8 cellular contexts compared by ENCODE assay signal in genomic region chr16:57299719-57300386, GRCh38. TPM values are rescaled to one million over a fixed set of nuclear protein-coding genes. Genes with fewer than 3 reads are reported as not detected.
A peak's percentile ranks its signal among the peaks of the same experiment; 100 is the strongest.
DNase-seq lines count a peak whose midpoint lies in the region; ATAC-seq and TF ChIP-seq lines count a peak whose summit lies in the region.

No MANE protein-coding gene starts in this region.

- H3K4me1 ChIP-seq in OCI-LY7 (ENCODE audit: insufficient read depth, low read length, poor library complexity, severe bottlenecking) (peaks cover 22% of the 10 kb centered on the region), mucosa of rectum (ENCODE audit: control insufficient read depth in 2 of 2, insufficient read depth in 2 of 2, low read length in 2 of 2) (peaks cover 23 to 33% of the 10 kb centered on the region in 2 donors)

- no peaks in the 10 kb centered on the region for H4K20me1 ChIP-seq in OCI-LY7 (ENCODE audit: insufficient read depth, low read length)

- CTCF ChIA-PET in OCI-LY7 (lab: Charles Lee; ENCODE audit: unreplicated experiment): interaction anchor here (1.0 to 2.6 kb wide), 3 partner anchors 55 to 117 kb away, joined by 3 to 18 read pairs (median 5); partner anchors contain the start of gene ARL2BP

- no peaks in the 10 kb centered on the region for H3K36me3 ChIP-seq in OCI-LY7 (ENCODE audit: insufficient read depth, low read length)
- H3K36me3 ChIP-seq in mucosa of rectum (ENCODE audit: control insufficient read depth in 2 of 2, insufficient read depth in 2 of 2, low read length in 2 of 2): no peaks in the 10 kb centered on the region

- peak overlapping the region; percentile 91 for H2AFZ ChIP-seq in OCI-LY7 (ENCODE audit: low read length)

- H3K27ac ChIP-seq in OCI-LY7 (ENCODE audit: low read depth, low read length, poor library complexity, severe bottlenecking): peak overlapping the region; percentile 84
- H3K27ac ChIP-seq in mucosa of rectum (ENCODE audit: low read depth in 2 of 2, low read length in 2 of 2): peak overlapping the region; percentile 86

- peak; percentile 25; the same call in 1 of the 2 replicates for TF ChIP-seq CTCF in OCI-LY7 (conservative IDR thresholded peaks at IDR 0.05; ENCODE audit: low read length)

- H3K4me3 ChIP-seq in OCI-LY7 (ENCODE audit: low read depth, low read length, poor library complexity, severe bottlenecking) (peak overlapping the region; percentile 71), mucosa of rectum (ENCODE audit: low read length in 2 of 2) (peak overlapping the region; percentile 62 to 85)

- intact Hi-C loops in OCI-LY7 (cut with micrococcal nuclease; ENCODE audit: unreplicated experiment): loop anchor here (1.0 to 5.0 kb wide), 7 partner anchors 55 to 219 kb away; partner anchors contain the start of genes ARL2BP, CIAPIN1, COQ9 and PSME3IP1

- peak overlapping the region; percentile 82 for H3K4me2 ChIP-seq in OCI-LY7 (ENCODE audit: low read length)

- DNase-seq in CMK (ENCODE audit: low read depth) (peak; percentile 92), HT1080 (ENCODE audit: low read depth) (peak; percentile 97), OCI-LY7 (ENCODE audit: low spot score) (peak; percentile 93), activated T-cell treated with anti-CD3 and anti-CD28 coated beads for 48 hours (ENCODE audit: low read depth) (peak; percentile 78), erythroblast (lab: John Stamatoyannopoulos, UW) (peak; percentile 94 to 97)
- peak; percentile 91 for DNase-seq in stimulated activated CD8-positive, alpha-beta memory T cell treated with anti-CD3 and anti-CD28 coated beads, Interleukin-4, amount 100 ng/mL, for 48 hours

- POLR2A ChIA-PET in OCI-LY7 (lab: Charles Lee): interaction anchor here (0.6 to 1.6 kb wide), 7 partner anchors 9 to 163 kb away, joined by 3 to 5 read pairs (median 4); partner anchors contain the start of gene POLR2C

- no peaks in the 10 kb centered on the region for H3K79me2 ChIP-seq in OCI-LY7 (ENCODE audit: insufficient read depth, low read depth, low read length)

- H3K27me3 ChIP-seq in mucosa of rectum (ENCODE audit: control insufficient read depth in 2 of 2, insufficient read depth in 2 of 2, low read length in 2 of 2): no peaks in the 10 kb centered on the region

- H3K9ac ChIP-seq in mucosa of rectum (ENCODE audit: low read depth in 1 of 2, low read length in 2 of 2): peak overlapping the region; percentile 67 to 78

- no peaks in the 10 kb centered on the region for H3K9me2 ChIP-seq in OCI-LY7 (ENCODE audit: insufficient read depth, low read length)

- TF ChIP-seq POLR2A in erythroblast (IDR thresholded peaks at IDR 0.05; ENCODE audit: low read length): no peak

- ATAC-seq in GM21381 (IDR thresholded peaks at IDR 0.05; ENCODE audit: unreplicated experiment): peak; percentile 48

- H3K9me3 ChIP-seq in OCI-LY7 (ENCODE audit: low read length): no peaks in the 10 kb centered on the region
- H3K9me3 ChIP-seq in mucosa of rectum (ENCODE audit: control insufficient read depth in 2 of 2, low read length in 2 of 2): no peaks in the 10 kb centered on the region

- BruUV-seq in OCI-LY7 (replicated peaks; lab: Mats Ljungman, UMichigan): no TSS peak

RNA-seq across cellular contexts. Expression of gene PLLP, which starts 15.4 kb away (rescaled TPM):
- total RNA-seq in HT1080 (2014; rRNA removed; shearing (Covaris generic)): 0.20 and 1.3 TPM in 2 replicates
- 0.28 and 0.38 TPM in 2 replicates for polyA plus RNA-seq in HT1080 (2015; cell fraction: cytosol; rRNA removed)
- 0.18 and 0.35 TPM in 2 replicates for polyA plus RNA-seq in HT1080 (2015; cell fraction: nucleus; rRNA removed)
- total RNA-seq in OCI-LY7 (2014; rRNA removed; shearing (Covaris generic)): 0.08 and 0.22 TPM in 2 replicates
- not detected in 2 replicates for total RNA-seq in OCI-LY7 (2022)

RNA-seq across cellular contexts. Expression of gene ARL2BP, which starts 54.8 kb away (rescaled TPM):
- 55.3 and 70.5 TPM in 2 replicates for total RNA-seq in HT1080 (2014; rRNA removed; shearing (Covaris generic))
- 56.5 and 57.4 TPM in 2 replicates for polyA plus RNA-seq in HT1080 (2015; cell fraction: cytosol; rRNA removed)
- polyA plus RNA-seq in HT1080 (2015; cell fraction: nucleus; rRNA removed): 20.0 and 21.6 TPM in 2 replicates
- total RNA-seq in OCI-LY7 (2014; rRNA removed; shearing (Covaris generic)): 25.4 and 26.6 TPM in 2 replicates
- 31.2 and 35.7 TPM in 2 replicates for total RNA-seq in OCI-LY7 (2022)

RNA-seq across cellular contexts. Expression of gene CCL22, which starts 58.7 kb away (rescaled TPM):
- total RNA-seq in HT1080 (2014; rRNA removed; shearing (Covaris generic)): not detected in 2 replicates
- polyA plus RNA-seq in HT1080 (2015; cell fraction: cytosol; rRNA removed): not detected in 2 replicates
- not detected in 2 replicates for polyA plus RNA-seq in HT1080 (2015; cell fraction: nucleus; rRNA removed)
- not detected in 2 replicates for total RNA-seq in OCI-LY7 (2014; rRNA removed; shearing (Covaris generic))
- total RNA-seq in OCI-LY7 (2022): not detected in 2 replicates

Comparison
In these comparisons a context has a peak if more than half of its experiments do, and no peak if none do; other contexts are left out.
1. Peak in every context shown above with its lines: DNase-seq, ATAC-seq, H3K4me3 ChIP-seq and H3K27ac ChIP-seq.